Comparison of ENCODE assay signal across 8 cellular contexts in genomic region chr9:19174127-19174921, GRCh38. TPM values are rescaled to one million over a fixed set of nuclear protein-coding genes. Genes with fewer than 3 reads are reported as not detected.
DNase-seq lines count a peak whose midpoint lies in the region; ATAC-seq and TF ChIP-seq lines count a peak whose summit lies in the region.

No MANE protein-coding gene starts in this region.

- H3K4me3 Mint-ChIP-seq in activated CD8-positive, alpha-beta T cell treated with anti-CD3 and anti-CD28 coated beads, Interleukin-2, amount 10 ng/mL, durations not matched to agents 7 days and 5 days, result no peak overlapping the region
- peak overlapping the region; percentile 52 for H3K4me3 Mint-ChIP-seq in natural killer cell treated with Interleukin-12 subunit alpha and Interleukin-12 subunit beta and Interleukin-15 and Interleukin-18, amount 100 ng/mL, for 72 hours

- WGBS in esophagus squamous epithelium, 2 donors, result 8 to 15% methylated on average over 6 of the region's 6 CpGs

- peak; percentile 67 for DNase-seq in DMS53 (lab: John Stamatoyannopoulos, UW)
- peak; percentile 40 for DNase-seq in NCI-H446 treated with DMSO at 0.1 percent for 48 hours (lab: John Stamatoyannopoulos, UW)
- DNase-seq in activated CD8-positive, alpha-beta T cell treated with anti-CD3 and anti-CD28 coated beads, Interleukin-2, amount 10 ng/mL, durations not matched to agents 7 days and 5 days, result peak; percentile 52
- DNase-seq in esophagus squamous epithelium (lab: John Stamatoyannopoulos, UW), result no peak
- DNase-seq in natural killer cell treated with Interleukin-12 subunit alpha and Interleukin-12 subunit beta and Interleukin-15 and Interleukin-18, amount 100 ng/mL, for 72 hours (ENCODE audit: low spot score), result peak; percentile 90
- DNase-seq in 8988T, result no peak

- intact Hi-C loops in esophagus squamous epithelium (cut with DNase I), result no loop called here

- H3K27ac Mint-ChIP-seq in activated CD8-positive, alpha-beta T cell treated with anti-CD3 and anti-CD28 coated beads, Interleukin-2, amount 10 ng/mL, durations not matched to agents 7 days and 5 days, result peak overlapping the region; percentile 57
- H3K27ac Mint-ChIP-seq in natural killer cell treated with Interleukin-12 subunit alpha and Interleukin-12 subunit beta and Interleukin-15 and Interleukin-18, amount 100 ng/mL, for 72 hours, result peak overlapping the region; percentile 73 to 98

- H3K9me3 ChIP-seq in esophagus squamous epithelium, result no peaks in the 10 kb centered on the region

- no peaks in the 10 kb centered on the region for H3K36me3 Mint-ChIP-seq in activated CD8-positive, alpha-beta T cell treated with anti-CD3 and anti-CD28 coated beads, Interleukin-2, amount 10 ng/mL, durations not matched to agents 7 days and 5 days (ENCODE audit: low read depth)
- no peaks in the 10 kb centered on the region for H3K36me3 Mint-ChIP-seq in natural killer cell treated with Interleukin-12 subunit alpha and Interleukin-12 subunit beta and Interleukin-15 and Interleukin-18, amount 100 ng/mL, for 72 hours

- POLR2A ChIA-PET in activated CD8-positive, alpha-beta T cell treated with anti-CD3 and anti-CD28 coated beads, Interleukin-2, amount 10 ng/mL, durations not matched to agents 7 days and 5 days (lab: Charles Lee), result interaction anchor here (1.2 to 3.5 kb wide), 5 partner anchors 72 to 206 kb away, joined by 3 to 17 read pairs (median 3); partner anchors contain the start of genes RPS6 and RRAGA

- no peak for TF ChIP-seq POLR2A in esophagus squamous epithelium (IDR thresholded peaks at IDR 0.05)

- H3K27ac ChIP-seq in esophagus squamous epithelium, result no peak overlapping the region

- no peaks in the 10 kb centered on the region for H3K36me3 ChIP-seq in esophagus squamous epithelium

- H3K4me1 Mint-ChIP-seq in activated CD8-positive, alpha-beta T cell treated with anti-CD3 and anti-CD28 coated beads, Interleukin-2, amount 10 ng/mL, durations not matched to agents 7 days and 5 days (ENCODE audit: low read depth), result peaks cover 36% of the 10 kb centered on the region
- H3K4me1 Mint-ChIP-seq in natural killer cell treated with Interleukin-12 subunit alpha and Interleukin-12 subunit beta and Interleukin-15 and Interleukin-18, amount 100 ng/mL, for 72 hours (ENCODE audit: low read depth in 2 of 2), result peaks cover 25 to 29% of the 10 kb centered on the region in 2 donors

- H3K9me3 Mint-ChIP-seq in activated CD8-positive, alpha-beta T cell treated with anti-CD3 and anti-CD28 coated beads, Interleukin-2, amount 10 ng/mL, durations not matched to agents 7 days and 5 days (ENCODE audit: insufficient read depth), result no peaks in the 10 kb centered on the region
- H3K9me3 Mint-ChIP-seq in natural killer cell treated with Interleukin-12 subunit alpha and Interleukin-12 subunit beta and Interleukin-15 and Interleukin-18, amount 100 ng/mL, for 72 hours, result no peaks in the 10 kb centered on the region

- H3K4me1 ChIP-seq in esophagus squamous epithelium, result peaks cover 0 to 23% (median 4%) of the 10 kb centered on the region in 3 donors

- H3K27me3 ChIP-seq in esophagus squamous epithelium, result no peaks in the 10 kb centered on the region

- peak overlapping the region in 1 of 4 donors; percentile 24 for H3K4me3 ChIP-seq in esophagus squamous epithelium

- TF ChIP-seq CTCF in esophagus squamous epithelium (IDR thresholded peaks at IDR 0.05), result peak; percentile 28 to 65 (median 50)

- H3K27me3 Mint-ChIP-seq in activated CD8-positive, alpha-beta T cell treated with anti-CD3 and anti-CD28 coated beads, Interleukin-2, amount 10 ng/mL, durations not matched to agents 7 days and 5 days (ENCODE audit: low read depth), result no peaks in the 10 kb centered on the region
- H3K27me3 Mint-ChIP-seq in natural killer cell treated with Interleukin-12 subunit alpha and Interleukin-12 subunit beta and Interleukin-15 and Interleukin-18, amount 100 ng/mL, for 72 hours, result no peaks in the 10 kb centered on the region

- ATAC-seq in GM19452 (IDR thresholded peaks at IDR 0.05; ENCODE audit: unreplicated experiment) (peak; percentile 96), HG03354 (IDR thresholded peaks at IDR 0.05; ENCODE audit: poor library complexity, severe bottlenecking, unreplicated experiment) (peak; percentile 99)
- ATAC-seq in activated CD8-positive, alpha-beta T cell treated with anti-CD3 and anti-CD28 coated beads, Interleukin-2, amount 10 ng/mL, durations not matched to agents 7 days and 5 days, result peak; percentile 87
- peak; percentile 98 to 99 for ATAC-seq in natural killer cell treated with Interleukin-12 subunit alpha and Interleukin-12 subunit beta and Interleukin-15 and Interleukin-18, amount 100 ng/mL, for 72 hours

- CTCF ChIA-PET in activated CD8-positive, alpha-beta T cell treated with anti-CD3 and anti-CD28 coated beads, Interleukin-2, amount 10 ng/mL, durations not matched to agents 7 days and 5 days (lab: Charles Lee), result interaction anchor here (0.6 to 3.0 kb wide), 49 partner anchors 9 to 730 kb away, joined by 3 to 41 read pairs (median 7); partner anchors contain the start of genes DENND4C and RRAGA

RNA-seq across cellular contexts. Expression of gene PLIN2, which starts 47.0 kb away (rescaled TPM):
- 10 to 100 TPM; 53.5 to 54.6 TPM for total RNA-seq in activated CD8-positive, alpha-beta T cell treated with anti-CD3 and anti-CD28 coated beads, Interleukin-2, amount 10 ng/mL, durations not matched to agents 7 days and 5 days
- 10 to 100 TPM; 11.3 to 68.0 (median 31.9) TPM for total RNA-seq in esophagus squamous epithelium
- total RNA-seq in natural killer cell treated with Interleukin-12 subunit alpha and Interleukin-12 subunit beta and Interleukin-15 and Interleukin-18, amount 100 ng/mL, for 72 hours, result 10 to 100 TPM; 57.2 to 88.0 TPM

RNA-seq across cellular contexts. Expression of gene DENND4C, which starts 56.2 kb away (rescaled TPM):
- 10 to 100 TPM; 29.6 to 35.3 TPM for total RNA-seq in activated CD8-positive, alpha-beta T cell treated with anti-CD3 and anti-CD28 coated beads, Interleukin-2, amount 10 ng/mL, durations not matched to agents 7 days and 5 days
- 10 to 100 TPM; 32.7 to 65.8 (median 50.7) TPM for total RNA-seq in esophagus squamous epithelium
- total RNA-seq in natural killer cell treated with Interleukin-12 subunit alpha and Interleukin-12 subunit beta and Interleukin-15 and Interleukin-18, amount 100 ng/mL, for 72 hours, result 10 to 100 TPM; 31.8 to 36.5 TPM

Comparison
In these comparisons a context has a peak if more than half of its experiments do, and no peak if none do; other contexts are left out.
1. DNase-seq: peak in DMS53 (single experiment), NCI-H446 treated with DMSO at 0.1 percent for 48 hours (single experiment), activated CD8-positive, alpha-beta T cell treated with anti-CD3 and anti-CD28 coated beads, Interleukin-2, amount 10 ng/mL, durations not matched to agents 7 days and 5 days (single experiment) and natural killer cell treated with Interleukin-12 subunit alpha and Interleukin-12 subunit beta and Interleukin-15 and Interleukin-18, amount 100 ng/mL, for 72 hours (single experiment); none in esophagus squamous epithelium (single experiment) and 8988T (single experiment).
2. Peak in every context shown above with its lines, with median percentiles within 50 percentile points of each other: ATAC-seq.